8 cellular contexts compared by ENCODE assay signal in genomic region chr3:143974877-143975238, GRCh38. TPM values are rescaled to one million over a fixed set of nuclear protein-coding genes. Genes with fewer than 3 reads are reported as not detected.
DNase-seq lines count a peak whose midpoint lies in the region; ATAC-seq and TF ChIP-seq lines count a peak whose summit lies in the region.

No MANE protein-coding gene starts in this region.

- H3F3A ChIP-seq in GM23338 (replicated peaks; ENCODE audit: low read depth), result no peaks in the 10 kb centered on the region

- H3K4me1 ChIP-seq in GM23338 (ENCODE audit: insufficient read depth), result peaks cover 42% of the 10 kb centered on the region

- H3K36me3 Mint-ChIP-seq in GM23338 (ENCODE audit: low read depth) (peaks cover 4% of the 10 kb centered on the region; the same call in 1 of the 3 replicates), T-helper 17 cell (ENCODE audit: low read depth) (peaks cover 3% of the 10 kb centered on the region)

- DNase-seq in GM23338 (ENCODE audit: low spot score), result no peak
- no peak for DNase-seq in T-helper 17 cell
- DNase-seq in fibroblast of mammary gland (ENCODE audit: low read depth), result peak; percentile 57
- DNase-seq in skeletal muscle cell (ENCODE audit: low read depth), result no peak
- no peak for DNase-seq in NCI-H82 treated with DMSO at 0.1 percent for 48 hours (lab: John Stamatoyannopoulos, UW; ENCODE audit: unreplicated experiment)
- no peak for DNase-seq in GM03348 (ENCODE audit: low spot score)
- DNase-seq in T-helper 9 cell, result no peak

- peak overlapping the region; percentile 91 for H3K4me3 ChIP-seq in GM23338
- peak overlapping the region; percentile 88 for H3K4me3 ChIP-seq in fibroblast of mammary gland (ENCODE audit: control insufficient read depth, low read depth, low read length)
- peak overlapping the region; percentile 98 for H3K4me3 ChIP-seq in skeletal muscle cell (ENCODE audit: low read depth, low read length)

- no peak overlapping the region for H3K27ac ChIP-seq in GM23338 (ENCODE audit: low read depth)

- no peaks in the 10 kb centered on the region for H3K36me3 ChIP-seq in GM23338 (ENCODE audit: insufficient read depth)

- no peak for ATAC-seq in GM23338
- no peak for ATAC-seq in T-helper 17 cell
- no peak for ATAC-seq in HG02798 (IDR thresholded peaks at IDR 0.05; ENCODE audit: poor library complexity, unreplicated experiment)

- no peak overlapping the region for H2AFZ ChIP-seq in GM23338

- H3K4me1 Mint-ChIP-seq in GM23338 (peaks cover 49% of the 10 kb centered on the region), T-helper 17 cell (peaks cover 33% of the 10 kb centered on the region)

- H3K9me3 ChIP-seq in T-helper 17 cell (ENCODE audit: control insufficient read depth, low read length, poor library complexity, severe bottlenecking), result no peaks in the 10 kb centered on the region

- TF ChIP-seq CTCF in GM23338 (conservative IDR thresholded peaks at IDR 0.05; ENCODE audit: low read depth in 2 of 2) (no peak), fibroblast of mammary gland (conservative IDR thresholded peaks at IDR 0.05; ENCODE audit: control insufficient read depth, insufficient read depth, low read depth, low read length) (no peak)

- H3K9me3 Mint-ChIP-seq in GM23338, result no peaks in the 10 kb centered on the region; the same call in 2 of the 3 replicates

- peaks cover 69% of the 10 kb centered on the region for H3K79me2 ChIP-seq in GM23338 (replicated peaks; ENCODE audit: insufficient read depth)

- no peak overlapping the region for H3K27ac Mint-ChIP-seq in GM23338
- no peak overlapping the region for H3K27ac Mint-ChIP-seq in T-helper 17 cell

- peak overlapping the region; percentile 94 for H3K4me3 Mint-ChIP-seq in GM23338
- H3K4me3 Mint-ChIP-seq in T-helper 17 cell, result peak overlapping the region; percentile 45

- H3K4me2 ChIP-seq in GM23338, result peak overlapping the region; percentile 88

- peaks cover 9% of the 10 kb centered on the region; the same call in 1 of the 2 replicates for H4K20me1 ChIP-seq in GM23338 (replicated peaks; ENCODE audit: insufficient read depth)

- H3K9me2 ChIP-seq in GM23338 (ENCODE audit: insufficient read depth), result no peaks in the 10 kb centered on the region

- H3K27me3 Mint-ChIP-seq in GM23338 (ENCODE audit: insufficient read depth, low read depth, poor library complexity) (peaks cover 13% of the 10 kb centered on the region), T-helper 17 cell (no peaks in the 10 kb centered on the region)

- H3K27me3 ChIP-seq in GM23338 (ENCODE audit: insufficient read depth), result no peaks in the 10 kb centered on the region

TF ChIP-seq in GM23338, 12 proteins besides CTCF, POLR2A, EP300 and RAD21 (continues in another document):
- TF ChIP-seq EZH2 (IDR thresholded peaks at IDR 0.05; ENCODE audit: low read depth, unreplicated experiment) (no peak), STAT1 (IDR thresholded peaks at IDR 0.05; ENCODE audit: unreplicated experiment) (no peak), POLR2AphosphoS5 (IDR thresholded peaks at IDR 0.05; ENCODE audit: low read depth) (no peak), JUNB (IDR thresholded peaks at IDR 0.05; ENCODE audit: unreplicated experiment) (no peak), ZNF114 (CRISPR knock-in tag; IDR thresholded peaks at IDR 0.05) (no peak), EZH2phosphoT487 (IDR thresholded peaks at IDR 0.05; ENCODE audit: unreplicated experiment) (no peak)
- TF ChIP-seq, protein P1, sequence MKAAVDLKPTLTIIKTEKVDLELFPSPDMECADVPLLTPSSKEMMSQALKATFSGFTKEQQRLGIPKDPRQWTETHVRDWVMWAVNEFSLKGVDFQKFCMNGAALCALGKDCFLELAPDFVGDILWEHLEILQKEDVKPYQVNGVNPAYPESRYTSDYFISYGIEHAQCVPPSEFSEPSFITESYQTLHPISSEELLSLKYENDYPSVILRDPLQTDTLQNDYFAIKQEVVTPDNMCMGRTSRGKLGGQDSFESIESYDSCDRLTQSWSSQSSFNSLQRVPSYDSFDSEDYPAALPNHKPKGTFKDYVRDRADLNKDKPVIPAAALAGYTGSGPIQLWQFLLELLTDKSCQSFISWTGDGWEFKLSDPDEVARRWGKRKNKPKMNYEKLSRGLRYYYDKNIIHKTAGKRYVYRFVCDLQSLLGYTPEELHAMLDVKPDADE (IDR thresholded peaks at IDR 0.05), result no peak
- TF ChIP-seq, protein P2, sequence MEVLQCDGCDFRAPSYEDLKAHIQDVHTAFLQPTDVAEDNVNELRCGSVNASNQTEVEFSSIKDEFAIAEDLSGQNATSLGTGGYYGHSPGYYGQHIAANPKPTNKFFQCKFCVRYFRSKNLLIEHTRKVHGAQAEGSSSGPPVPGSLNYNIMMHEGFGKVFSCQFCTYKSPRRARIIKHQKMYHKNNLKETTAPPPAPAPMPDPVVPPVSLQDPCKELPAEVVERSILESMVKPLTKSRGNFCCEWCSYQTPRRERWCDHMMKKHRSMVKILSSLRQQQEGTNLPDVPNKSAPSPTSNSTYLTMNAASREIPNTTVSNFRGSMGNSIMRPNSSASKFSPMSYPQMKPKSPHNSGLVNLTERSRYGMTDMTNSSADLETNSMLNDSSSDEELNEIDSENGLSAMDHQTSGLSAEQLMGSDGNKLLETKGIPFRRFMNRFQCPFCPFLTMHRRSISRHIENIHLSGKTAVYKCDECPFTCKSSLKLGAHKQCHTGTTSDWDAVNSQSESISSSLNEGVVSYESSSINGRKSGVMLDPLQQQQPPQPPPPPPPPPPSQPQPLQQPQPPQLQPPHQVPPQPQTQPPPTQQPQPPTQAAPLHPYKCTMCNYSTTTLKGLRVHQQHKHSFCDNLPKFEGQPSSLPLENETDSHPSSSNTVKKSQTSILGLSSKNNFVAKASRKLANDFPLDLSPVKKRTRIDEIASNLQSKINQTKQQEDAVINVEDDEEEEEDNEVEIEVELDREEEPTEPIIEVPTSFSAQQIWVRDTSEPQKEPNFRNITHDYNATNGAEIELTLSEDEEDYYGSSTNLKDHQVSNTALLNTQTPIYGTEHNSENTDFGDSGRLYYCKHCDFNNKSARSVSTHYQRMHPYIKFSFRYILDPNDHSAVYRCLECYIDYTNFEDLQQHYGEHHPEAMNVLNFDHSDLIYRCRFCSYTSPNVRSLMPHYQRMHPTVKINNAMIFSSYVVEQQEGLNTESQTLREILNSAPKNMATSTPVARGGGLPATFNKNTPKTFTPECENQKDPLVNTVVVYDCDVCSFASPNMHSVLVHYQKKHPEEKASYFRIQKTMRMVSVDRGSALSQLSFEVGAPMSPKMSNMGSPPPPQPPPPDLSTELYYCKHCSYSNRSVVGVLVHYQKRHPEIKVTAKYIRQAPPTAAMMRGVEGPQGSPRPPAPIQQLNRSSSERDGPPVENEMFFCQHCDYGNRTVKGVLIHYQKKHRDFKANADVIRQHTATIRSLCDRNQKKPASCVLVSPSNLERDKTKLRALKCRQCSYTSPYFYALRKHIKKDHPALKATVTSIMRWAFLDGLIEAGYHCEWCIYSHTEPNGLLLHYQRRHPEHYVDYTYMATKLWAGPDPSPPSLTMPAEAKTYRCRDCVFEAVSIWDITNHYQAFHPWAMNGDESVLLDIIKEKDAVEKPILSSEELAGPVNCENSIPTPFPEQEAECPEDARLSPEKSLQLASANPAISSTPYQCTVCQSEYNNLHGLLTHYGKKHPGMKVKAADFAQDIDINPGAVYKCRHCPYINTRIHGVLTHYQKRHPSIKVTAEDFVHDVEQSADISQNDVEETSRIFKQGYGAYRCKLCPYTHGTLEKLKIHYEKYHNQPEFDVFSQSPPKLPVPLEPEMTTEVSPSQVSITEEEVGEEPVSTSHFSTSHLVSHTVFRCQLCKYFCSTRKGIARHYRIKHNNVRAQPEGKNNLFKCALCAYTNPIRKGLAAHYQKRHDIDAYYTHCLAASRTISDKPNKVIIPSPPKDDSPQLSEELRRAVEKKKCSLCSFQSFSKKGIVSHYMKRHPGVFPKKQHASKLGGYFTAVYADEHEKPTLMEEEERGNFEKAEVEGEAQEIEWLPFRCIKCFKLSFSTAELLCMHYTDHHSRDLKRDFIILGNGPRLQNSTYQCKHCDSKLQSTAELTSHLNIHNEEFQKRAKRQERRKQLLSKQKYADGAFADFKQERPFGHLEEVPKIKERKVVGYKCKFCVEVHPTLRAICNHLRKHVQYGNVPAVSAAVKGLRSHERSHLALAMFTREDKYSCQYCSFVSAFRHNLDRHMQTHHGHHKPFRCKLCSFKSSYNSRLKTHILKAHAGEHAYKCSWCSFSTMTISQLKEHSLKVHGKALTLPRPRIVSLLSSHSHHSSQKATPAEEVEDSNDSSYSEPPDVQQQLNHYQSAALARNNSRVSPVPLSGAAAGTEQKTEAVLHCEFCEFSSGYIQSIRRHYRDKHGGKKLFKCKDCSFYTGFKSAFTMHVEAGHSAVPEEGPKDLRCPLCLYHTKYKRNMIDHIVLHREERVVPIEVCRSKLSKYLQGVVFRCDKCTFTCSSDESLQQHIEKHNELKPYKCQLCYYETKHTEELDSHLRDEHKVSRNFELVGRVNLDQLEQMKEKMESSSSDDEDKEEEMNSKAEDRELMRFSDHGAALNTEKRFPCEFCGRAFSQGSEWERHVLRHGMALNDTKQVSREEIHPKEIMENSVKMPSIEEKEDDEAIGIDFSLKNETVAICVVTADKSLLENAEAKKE (CRISPR knock-in tag; IDR thresholded peaks at IDR 0.05), result no peak
- TF ChIP-seq, protein P3, sequence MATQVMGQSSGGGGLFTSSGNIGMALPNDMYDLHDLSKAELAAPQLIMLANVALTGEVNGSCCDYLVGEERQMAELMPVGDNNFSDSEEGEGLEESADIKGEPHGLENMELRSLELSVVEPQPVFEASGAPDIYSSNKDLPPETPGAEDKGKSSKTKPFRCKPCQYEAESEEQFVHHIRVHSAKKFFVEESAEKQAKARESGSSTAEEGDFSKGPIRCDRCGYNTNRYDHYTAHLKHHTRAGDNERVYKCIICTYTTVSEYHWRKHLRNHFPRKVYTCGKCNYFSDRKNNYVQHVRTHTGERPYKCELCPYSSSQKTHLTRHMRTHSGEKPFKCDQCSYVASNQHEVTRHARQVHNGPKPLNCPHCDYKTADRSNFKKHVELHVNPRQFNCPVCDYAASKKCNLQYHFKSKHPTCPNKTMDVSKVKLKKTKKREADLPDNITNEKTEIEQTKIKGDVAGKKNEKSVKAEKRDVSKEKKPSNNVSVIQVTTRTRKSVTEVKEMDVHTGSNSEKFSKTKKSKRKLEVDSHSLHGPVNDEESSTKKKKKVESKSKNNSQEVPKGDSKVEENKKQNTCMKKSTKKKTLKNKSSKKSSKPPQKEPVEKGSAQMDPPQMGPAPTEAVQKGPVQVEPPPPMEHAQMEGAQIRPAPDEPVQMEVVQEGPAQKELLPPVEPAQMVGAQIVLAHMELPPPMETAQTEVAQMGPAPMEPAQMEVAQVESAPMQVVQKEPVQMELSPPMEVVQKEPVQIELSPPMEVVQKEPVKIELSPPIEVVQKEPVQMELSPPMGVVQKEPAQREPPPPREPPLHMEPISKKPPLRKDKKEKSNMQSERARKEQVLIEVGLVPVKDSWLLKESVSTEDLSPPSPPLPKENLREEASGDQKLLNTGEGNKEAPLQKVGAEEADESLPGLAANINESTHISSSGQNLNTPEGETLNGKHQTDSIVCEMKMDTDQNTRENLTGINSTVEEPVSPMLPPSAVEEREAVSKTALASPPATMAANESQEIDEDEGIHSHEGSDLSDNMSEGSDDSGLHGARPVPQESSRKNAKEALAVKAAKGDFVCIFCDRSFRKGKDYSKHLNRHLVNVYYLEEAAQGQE (IDR thresholded peaks at IDR 0.05; ENCODE audit: unreplicated experiment), result no peak

RNA-seq across cellular contexts. Expression of gene DIPK2A, which starts 3.2 kb away (rescaled TPM):
- 38.5 and 44.8 TPM in 2 replicates for total RNA-seq in GM23338 (2014; rRNA removed; shearing (Covaris generic))
- 15.8 and 19.0 TPM in 2 replicates for polyA plus RNA-seq in GM23338 (2016; fragmentation: Nextera tagmentation; extraction: Ambion mirVana)
- total RNA-seq in T-helper 17 cell, result 10 to 100 TPM; 13.9 to 21.0 TPM
